In genomic region chr21:27526451-27526850, GRCh38 we compare ENCODE assay signal across 18 cellular contexts.
DNase-seq lines count a peak whose midpoint lies in the region; ATAC-seq and TF ChIP-seq lines count a peak whose summit lies in the region.
"Had no signal": no experiment of that assay in that cellular context is flagged by ENCODE, and none has a peak within 500 bp of the region (broad histone marks: within the 10 kb centered on the region; RNA-seq: fewer than 3 reads in every experiment).

No MANE protein-coding gene starts in this region.

- ATAC-seq in GM18517 (IDR thresholded peaks at IDR 0.05; ENCODE audit: unreplicated experiment): no peak
- ATAC-seq in HG02571 (IDR thresholded peaks at IDR 0.05; ENCODE audit: unreplicated experiment): no peak

- DNase-seq in NCI-H2171 treated with DMSO at 0.1 percent for 48 hours (lab: John Stamatoyannopoulos, UW): peak; percentile 23
- no peak for DNase-seq in NCI-H2171 (lab: John Stamatoyannopoulos, UW)
- DNase-seq in LHCN-M2 (ENCODE audit: low read depth): peak; percentile 16
- peak; percentile 55 for DNase-seq in fibroblast of mammary gland (ENCODE audit: low read depth)
- DNase-seq in myocyte (ENCODE audit: low read depth): peak; percentile 11
- no peak for DNase-seq in NCI-H1092 (lab: John Stamatoyannopoulos, UW)
- DNase-seq: Calu3; CD4-positive, alpha-beta memory T cell; DMS53; MM.1S; NCI-H1105 treated with DMSO at 0.1 percent for 48 hours; NCI-H187; NCI-H446; NCI-H69 had no signal

- H3K4me3 ChIP-seq in fibroblast of mammary gland (ENCODE audit: control insufficient read depth, low read depth, low read length): no peak overlapping the region
- H3K4me3 ChIP-seq: HAP-1, SJCRH30 had no signal

- TF ChIP-seq CTCF in fibroblast of mammary gland (conservative IDR thresholded peaks at IDR 0.05; ENCODE audit: control insufficient read depth, insufficient read depth, low read depth, low read length): no peak

Comparison
In these comparisons a context has a peak if more than half of its experiments do, and no peak if none do; other contexts are left out.
1. DNase-seq: peak in NCI-H2171 treated with DMSO at 0.1 percent for 48 hours (single experiment), LHCN-M2 (single experiment), fibroblast of mammary gland (single experiment) and myocyte (single experiment); none in NCI-H2171 (single experiment) and NCI-H1092 (single experiment).